ENCODE assay signal across 1 cellular context in genomic region chr22:35457729-35458546, GRCh38.
TF ChIP-seq lines count a peak whose summit lies in the region.

No MANE protein-coding gene starts in this region.

TF ChIP-seq in H1, 55 proteins besides CTCF, POLR2A, EP300 and RAD21 (continued from another document):
- TF ChIP-seq BRCA1 (IDR thresholded peaks at IDR 0.05; ENCODE audit: low read depth, low read length) = no peak
